In the genomic region with DNA sequence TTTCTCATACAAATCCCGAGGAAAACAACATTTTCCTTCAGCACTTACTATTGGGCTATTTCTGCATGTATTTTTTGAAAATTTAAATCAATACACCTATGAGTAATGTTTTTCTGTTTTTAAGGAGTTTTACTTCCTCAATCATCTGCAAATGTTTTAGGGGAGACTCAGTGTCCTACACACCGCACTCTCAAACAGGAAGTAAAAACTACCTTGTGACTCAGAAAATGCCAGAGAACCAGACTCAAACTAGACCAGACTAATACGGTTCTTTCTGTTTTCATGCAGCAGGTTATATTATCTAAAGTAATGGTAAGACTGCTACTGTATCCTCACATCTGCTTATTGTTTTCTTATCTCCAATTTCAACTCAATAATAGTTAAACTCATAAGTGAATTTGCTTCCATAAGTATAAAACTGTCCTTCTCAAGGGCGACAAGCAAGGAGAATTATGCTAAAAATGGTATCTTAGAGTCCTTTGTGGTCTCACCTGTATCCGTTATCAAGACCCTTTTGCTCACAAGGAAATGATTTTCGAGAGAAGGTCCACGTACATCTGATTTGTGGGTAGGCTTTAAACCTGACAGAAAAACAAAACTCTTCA, we compare ENCODE assay signal across 8 cellular contexts. TPM values are rescaled to one million over a fixed set of nuclear protein-coding genes. Genes with fewer than 3 reads are reported as not detected.
DNase-seq lines count a peak whose midpoint lies in the region; ATAC-seq, FAIRE-seq and TF ChIP-seq lines count a peak whose summit lies in the region.

No MANE protein-coding gene starts in this region.

- no peaks in the 10 kb centered on the region; the same call in 2 of the 3 replicates for H3K9me3 ChIP-seq in GM12878 (replicated peaks; ENCODE audit: control insufficient read depth, insufficient read depth, low read length)

- peak overlapping the region; percentile 57; the same call in 1 of the 2 replicates for H3K4me3 ChIP-seq in GM12878

- peak; percentile 91 for ATAC-seq in GM21423 (IDR thresholded peaks at IDR 0.05; ENCODE audit: unreplicated experiment)
- peak; percentile 76 for ATAC-seq in HG03469 (IDR thresholded peaks at IDR 0.05; ENCODE audit: unreplicated experiment)
- peak; percentile 87 for ATAC-seq in GM12878

- peak overlapping the region; percentile 73 for H3K4me2 ChIP-seq in GM12878 (ENCODE audit: control insufficient read depth, insufficient read depth)

- H3K27me3 ChIP-seq in GM12878 (replicated peaks in 1 of 2; ENCODE audit: control insufficient read depth in 2 of 2, insufficient read depth in 2 of 2, low read length in 1 of 2), result no peaks in the 10 kb centered on the region

- FAIRE-seq in GM12878 (lab: Jason Lieb, UNC), result peak; percentile 90
- no peak for FAIRE-seq in HTR-8/SVneo (lab: Jason Lieb, UNC)

- RAD21 ChIA-PET in GM12878 (lab: Charles Lee; ENCODE audit: unreplicated experiment), result interaction anchor here (1.8 to 2.8 kb wide), 3 partner anchors 10 to 92 kb away, joined by 4 to 12 read pairs (median 7); no protein-coding TSS in a partner anchor

- SMC1A ChIA-PET in GM12878 (lab: Charles Lee; ENCODE audit: uncharacterized antibody, unreplicated experiment), result interaction anchor here (1.0 to 2.0 kb wide), 2 partner anchors 10 to 16 kb away, joined by 3 to 5 read pairs; no protein-coding TSS in a partner anchor

- H3K4me1 ChIP-seq in GM12878 (ENCODE audit: control insufficient read depth, insufficient read depth, low read length), result peaks cover 44% of the 10 kb centered on the region

- no peak for TF ChIP-seq POLR2A in GM12878 (IDR thresholded peaks at IDR 0.05; ENCODE audit: low read depth, low read length)

- TF ChIP-seq RAD21 in GM12878 (IDR thresholded peaks at IDR 0.05; ENCODE audit: insufficient read depth, low read depth, low read length), result no peak

- peak; percentile 5 to 80; a peak in 3 of 4 replicates for TF ChIP-seq EP300 in GM12878 (IDR thresholded peaks at IDR 0.05; ENCODE audit: borderline replicate concordance in 1 of 2, control insufficient read depth in 1 of 2, low read depth in 2 of 2, low read length in 2 of 2)

- DNase-seq in GM10266 (ENCODE audit: extremely low spot score), result peak; percentile 56
- DNase-seq in GM12878 (ENCODE audit: low read depth, low spot score), result peak; percentile 94
- no peak for DNase-seq in HTR-8/SVneo (ENCODE audit: insufficient read length, low spot score)
- DNase-seq in posterior cingulate gyrus, result no peak
- no peak for DNase-seq in ureter (ENCODE audit: low spot score)
- DNase-seq in stimulated activated CD8-positive, alpha-beta memory T cell treated with anti-CD3 and anti-CD28 coated beads, Interleukin-4, amount 100 ng/mL, for 48 hours, result no peak

- intact Hi-C loops in GM12878 (cut with micrococcal nuclease; ENCODE audit: unreplicated experiment) (loop anchor here (10.0 kb wide), 1 partner anchor 217 kb away; no protein-coding TSS in a partner anchor), posterior cingulate gyrus (cut with DNase I) (no loop called here)

- no peaks in the 10 kb centered on the region for H3K79me2 ChIP-seq in GM12878 (ENCODE audit: control insufficient read depth, insufficient read depth, low read length)

- H3K27ac ChIP-seq in GM12878 (ENCODE audit: control insufficient read depth, insufficient read depth), result peak overlapping the region; percentile 88

- peak overlapping the region; percentile 48; the same call in 1 of the 2 replicates for H2AFZ ChIP-seq in GM12878 (ENCODE audit: control insufficient read depth, low read depth, low read length)

- in situ Hi-C loops in GM12878 (cut with MboI), result no loop called here

- H3K36me3 ChIP-seq in GM12878 (ENCODE audit: control insufficient read depth in 2 of 2, insufficient read depth in 2 of 2, low read length in 1 of 2), result no peaks in the 10 kb centered on the region

- 2% methylated on average over 7 of the region's 7 CpGs for WGBS in GM12878 (ENCODE audit: insufficient coverage, insufficient replicate concordance, low lambda C conversion rate, missing lambda C conversion rate)

- TF ChIP-seq CTCF in GM10266 (IDR thresholded peaks at IDR 0.05; ENCODE audit: control insufficient read depth, insufficient read depth, low read depth, missing control alignments) (no peak), GM12878 (IDR thresholded peaks at IDR 0.05 in 2 of 3, conservative IDR thresholded peaks at IDR 0.05 in 1 of 3; ENCODE audit: control insufficient read depth in 2 of 3, extremely low read depth in 1 of 3, insufficient read depth in 1 of 3, low read depth in 3 of 3, low read length in 3 of 3) (no peak)

- CTCF ChIA-PET in GM12878 (lab: Yijun Ruan, JAX), result interaction anchor here (1.0 kb wide), 1 partner anchor 12 kb away, joined by 4 read pairs; no protein-coding TSS in a partner anchor

- H4K20me1 ChIP-seq in GM12878 (ENCODE audit: control insufficient read depth, insufficient read depth), result no peaks in the 10 kb centered on the region

- H3K9ac ChIP-seq in GM12878 (ENCODE audit: control insufficient read depth, insufficient read depth, low read length), result no peak overlapping the region; the same call in 1 of the 2 replicates

- POLR2A ChIA-PET in GM12878 (lab: Charles Lee), result interaction anchor here (1.3 kb wide), 1 partner anchor 35 kb away, joined by 3 read pairs; no protein-coding TSS in a partner anchor

- TSS peak; percentile 74 for BruUV-seq in GM12878 (replicated peaks; lab: Mats Ljungman, UMichigan)

TF ChIP-seq in GM12878, 131 proteins besides CTCF, POLR2A, EP300 and RAD21 (continues in another document):
- TF ChIP-seq FOXM1 (IDR thresholded peaks at IDR 0.05; ENCODE audit: low read depth, low read length) (peak; percentile 96), ZBED1 (IDR thresholded peaks at IDR 0.05; ENCODE audit: borderline replicate concordance) (0 out of 2 replicates have a peak, but pooled peaks have one; percentile 58), KAT2A (conservative IDR thresholded peaks at IDR 0.05; ENCODE audit: control insufficient read depth, low read depth, low read length) (no peak), MTA3 (IDR thresholded peaks at IDR 0.05; ENCODE audit: borderline replicate concordance, low read length) (peak; percentile 25; the same call in 1 of the 2 replicates)

RNA-seq across cellular contexts. Expression of a gene that starts 52.5 kb away (rescaled TPM):
- 0.33 and 0.42 TPM in 2 replicates for total RNA-seq in GM12878 (2013; cell fraction: nucleolus; rRNA removed)
- 0.05 and 0.11 TPM in 2 replicates for total RNA-seq in GM12878 (2014; rRNA removed)
- 0.18 and 0.23 TPM in 2 replicates for total RNA-seq in GM12878 (2014; rRNA removed; fragmentation: Illumina TruSeq; extraction: Trizol)
- 0.10 and 0.16 TPM in 2 replicates for total RNA-seq in GM12878 (2021)
- polyA plus RNA-seq in GM12878 (2011; ENCODE audit: low read depth), result 0.13 TPM
- polyA plus RNA-seq in GM12878 (2011; rRNA removed), result 0.09 TPM in 1 of 2 replicates, not detected in the other
- polyA plus RNA-seq in GM12878 (2011; cell fraction: cytosol; rRNA removed), result 0.01 TPM in 1 of 2 replicates, not detected in the other
- 0.03 TPM in 1 of 2 replicates, not detected in the other for polyA plus RNA-seq in GM12878 (2011; cell fraction: nucleus; rRNA removed)
- 0.22 and 0.27 TPM in 2 replicates for polyA plus RNA-seq in GM12878 (2012)
- 0.04 and 0.16 TPM in 2 replicates for polyA plus RNA-seq in GM12878 (2014; fragmentation: Illumina TruSeq; extraction: Trizol)
- under 1 TPM; 0.06 to 0.13 TPM for polyA plus RNA-seq in GM12878 (2014; fragmentation: Nextera tagmentation; extraction: Ambion mirVana)
- polyA plus RNA-seq in GM12878 (2014; rRNA removed), result 0.05 and 0.10 TPM in 2 replicates
- under 1 TPM; 0.15 to 0.19 TPM for polyA plus RNA-seq in GM12878 (2016; fragmentation: Nextera tagmentation; extraction: Ambion mirVana)
- polyA minus RNA-seq in GM12878 (2011; rRNA and poly(A)+ RNA removed), result not detected in 2 replicates
- polyA minus RNA-seq in GM12878 (2011; cell fraction: cytosol; rRNA and poly(A)+ RNA removed), result not detected in 2 replicates
- polyA minus RNA-seq in GM12878 (2011; cell fraction: nucleus; rRNA and poly(A)+ RNA removed), result not detected in 2 replicates
- total RNA-seq in ureter, result 0.91 TPM

RNA-seq across cellular contexts. Expression of a gene that starts 59.4 kb away (rescaled TPM):
- not detected in 2 replicates for total RNA-seq in GM12878 (2013; cell fraction: nucleolus; rRNA removed)
- total RNA-seq in GM12878 (2014; rRNA removed) (not detected in 2 replicates), GM12878 (2014; rRNA removed; fragmentation: Illumina TruSeq; extraction: Trizol) (not detected in 2 replicates), GM12878 (2021) (not detected in 2 replicates), ureter (not detected)
- polyA plus RNA-seq in GM12878 (2011; ENCODE audit: low read depth), result not detected
- polyA plus RNA-seq in GM12878 (2011; rRNA removed) (not detected in 2 replicates), GM12878 (2014; fragmentation: Illumina TruSeq; extraction: Trizol) (not detected in 2 replicates), GM12878 (2014; fragmentation: Nextera tagmentation; extraction: Ambion mirVana) (not detected), GM12878 (2014; rRNA removed) (not detected in 2 replicates), GM12878 (2016; fragmentation: Nextera tagmentation; extraction: Ambion mirVana) (not detected)
- not detected in 2 replicates for polyA plus RNA-seq in GM12878 (2011; cell fraction: cytosol; rRNA removed)
- polyA plus RNA-seq in GM12878 (2011; cell fraction: nucleus; rRNA removed), result not detected in 2 replicates
- polyA plus RNA-seq in GM12878 (2012), result not detected in 2 replicates
- polyA minus RNA-seq in GM12878 (2011; rRNA and poly(A)+ RNA removed), result not detected in 2 replicates
- polyA minus RNA-seq in GM12878 (2011; cell fraction: cytosol; rRNA and poly(A)+ RNA removed), result not detected in 2 replicates
- polyA minus RNA-seq in GM12878 (2011; cell fraction: nucleus; rRNA and poly(A)+ RNA removed), result not detected in 2 replicates

Comparison
In these comparisons a context has a peak if more than half of its experiments do, and no peak if none do; other contexts are left out.
1. DNase-seq: peak in GM10266 (single experiment) and GM12878 (single experiment); none in HTR-8/SVneo (single experiment), posterior cingulate gyrus (0 of 10), ureter (single experiment) and stimulated activated CD8-positive, alpha-beta memory T cell treated with anti-CD3 and anti-CD28 coated beads, Interleukin-4, amount 100 ng/mL, for 48 hours (single experiment).
2. Peak in every context shown above with its lines, with median percentiles within 50 percentile points of each other: ATAC-seq.